In the genomic region with DNA sequence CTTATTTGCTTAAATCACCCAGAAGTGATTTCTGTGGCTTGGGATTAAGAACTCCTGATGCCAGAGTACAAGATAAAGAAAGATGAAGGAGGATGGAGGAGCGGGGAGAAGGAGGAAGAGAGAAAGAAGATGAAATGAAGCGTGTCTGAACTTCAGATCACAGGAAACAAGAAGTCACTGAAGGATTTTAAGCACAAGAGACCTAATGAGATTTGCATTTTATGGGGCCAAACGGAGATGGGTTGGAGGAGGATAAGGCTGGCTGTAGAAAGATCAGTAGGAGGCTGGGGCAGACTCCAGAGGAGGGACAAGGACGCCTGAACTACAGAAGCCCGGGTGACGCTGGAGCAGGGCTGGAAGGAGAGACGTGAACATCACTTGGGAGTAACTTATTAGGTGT, we compare ENCODE assay signal across 1 cellular context.
TF ChIP-seq lines count a peak whose summit lies in the region.

No MANE protein-coding gene starts in this region.

TF ChIP-seq in endothelial cell of umbilical vein, 7 proteins besides CTCF, POLR2A, EP300 and RAD21 (continued from another document):
- TF ChIP-seq POLR2AphosphoS5 (IDR thresholded peaks at IDR 0.05; ENCODE audit: insufficient read depth, low read depth, low read length) (no peak), MAX (IDR thresholded peaks at IDR 0.05; ENCODE audit: insufficient read depth, insufficient read length) (no peak)
